Comparison of ENCODE assay signal across 8 cellular contexts in the genomic region with DNA sequence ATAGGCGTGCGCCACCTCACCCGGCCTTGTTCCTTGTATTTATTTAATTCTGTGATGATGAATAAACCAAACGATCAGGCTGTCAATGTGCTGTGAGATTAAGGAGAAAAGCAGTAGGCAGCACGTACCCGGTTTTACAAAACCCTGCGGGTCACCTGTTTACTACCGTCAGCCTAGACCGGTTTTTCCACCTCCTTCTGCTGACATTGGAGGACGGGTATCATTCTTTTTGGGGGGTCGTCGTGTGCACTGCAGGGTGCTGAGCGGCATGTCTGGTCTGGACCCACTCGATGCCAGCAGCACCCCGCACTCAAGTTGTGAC. TPM values are rescaled to one million over a fixed set of nuclear protein-coding genes. Genes with fewer than 3 reads are reported as not detected.
DNase-seq lines count a peak whose midpoint lies in the region; ATAC-seq and TF ChIP-seq lines count a peak whose summit lies in the region.

No MANE protein-coding gene starts in this region.

- peaks cover 25% of the 10 kb centered on the region for H3K4me1 Mint-ChIP-seq in endodermal cell

- TF ChIP-seq CTCF in endodermal cell (conservative IDR thresholded peaks at IDR 0.05), result no peak
- no peak for TF ChIP-seq CTCF in osteoblast (IDR thresholded peaks at IDR 0.05; ENCODE audit: extremely low read depth, low read depth, low read length)

- peaks cover 30% of the 10 kb centered on the region for H4K20me1 ChIP-seq in osteoblast (ENCODE audit: insufficient read depth, low read length)

- no peak for ATAC-seq in GM18868 (IDR thresholded peaks at IDR 0.05; ENCODE audit: unreplicated experiment)

- WGBS in endodermal cell (ENCODE audit: insufficient coverage in 1 of 2, insufficient read length in 1 of 2), 2 experiments, result 45% methylated on average over 15 of the region's 15 CpGs

- H3K27me3 Mint-ChIP-seq in endodermal cell (ENCODE audit: insufficient read depth), result no peaks in the 10 kb centered on the region

- peaks cover 29% of the 10 kb centered on the region for H3K36me3 ChIP-seq in NT2/D1 (ENCODE audit: insufficient read depth, insufficient read length, low read length)
- H3K36me3 ChIP-seq in endodermal cell (ENCODE audit: control insufficient read depth, insufficient read depth, low read length), result peaks cover 9% of the 10 kb centered on the region
- H3K36me3 ChIP-seq in osteoblast (ENCODE audit: insufficient read depth, low read length), result no peaks in the 10 kb centered on the region

- H3K9ac ChIP-seq in NT2/D1 (ENCODE audit: insufficient read length, low read depth), result peak overlapping the region; percentile 85
- H3K9ac ChIP-seq in endodermal cell (ENCODE audit: extremely low read depth, low read length, poor library complexity, severe bottlenecking), result no peak overlapping the region

- H3K9me3 ChIP-seq in NT2/D1 (ENCODE audit: insufficient read depth, low read length) (no peaks in the 10 kb centered on the region), endodermal cell (ENCODE audit: control insufficient read depth, low read length) (no peaks in the 10 kb centered on the region), osteoblast (ENCODE audit: low read depth, low read length) (no peaks in the 10 kb centered on the region)

- peak overlapping the region; percentile 79 for H2AFZ ChIP-seq in osteoblast (ENCODE audit: low read length)

- H3K79me2 ChIP-seq in osteoblast (ENCODE audit: insufficient read depth, low read length), result peaks cover 37% of the 10 kb centered on the region

- H3K4me3 ChIP-seq in NT2/D1 (ENCODE audit: insufficient read length, low read depth) (peak overlapping the region; percentile 78), endodermal cell (ENCODE audit: low read length) (peak overlapping the region; percentile 89), osteoblast (ENCODE audit: insufficient read depth, low read length) (peak overlapping the region; percentile 85)

- peak overlapping the region; percentile 89 for H3K4me3 Mint-ChIP-seq in endodermal cell

- no peaks in the 10 kb centered on the region for H3K27me3 ChIP-seq in NT2/D1 (ENCODE audit: insufficient read depth, insufficient read length)
- no peaks in the 10 kb centered on the region for H3K27me3 ChIP-seq in endodermal cell (ENCODE audit: control insufficient read depth, insufficient read depth, low read length, poor library complexity, severe bottlenecking)
- H3K27me3 ChIP-seq in osteoblast (ENCODE audit: insufficient read depth, low read length), result no peaks in the 10 kb centered on the region

- H3K4me1 ChIP-seq in NT2/D1 (ENCODE audit: insufficient read depth, insufficient read length) (peaks cover 28% of the 10 kb centered on the region), endodermal cell (ENCODE audit: control insufficient read depth, insufficient read depth, low read length) (peaks cover 7% of the 10 kb centered on the region), osteoblast (ENCODE audit: insufficient read depth, low read length) (peaks cover 32% of the 10 kb centered on the region)

- H3K4me2 ChIP-seq in osteoblast (ENCODE audit: insufficient read depth, low read length), result peak overlapping the region; percentile 82

- peaks cover 20% of the 10 kb centered on the region for H3K36me3 Mint-ChIP-seq in endodermal cell (ENCODE audit: low read depth)

- H3K27ac ChIP-seq in endodermal cell (ENCODE audit: low read depth, low read length), result no peak overlapping the region
- H3K27ac ChIP-seq in osteoblast (ENCODE audit: low read depth, low read length), result peak overlapping the region; percentile 61

- no peak overlapping the region for H3K27ac Mint-ChIP-seq in endodermal cell

- H3K9me3 Mint-ChIP-seq in endodermal cell, result no peaks in the 10 kb centered on the region

- DNase-seq in DMS53 (lab: John Stamatoyannopoulos, UW) (peak; percentile 85), NT2/D1 (ENCODE audit: low read depth, low spot score) (no peak), endodermal cell (no peak), osteoblast (ENCODE audit: insufficient read length, low spot score, missing footprints) (no peak), NCI-H2196 treated with DMSO at 0.1 percent for 48 hours (lab: John Stamatoyannopoulos, UW; ENCODE audit: unreplicated experiment) (no peak), NCI-H128 (lab: John Stamatoyannopoulos, UW; ENCODE audit: unreplicated experiment) (no peak), pons (ENCODE audit: low spot score) (no peak)

RNA-seq across cellular contexts. Expression of a gene that starts 0.9 kb away (rescaled TPM):
- total RNA-seq in endodermal cell (100 to 1,000 TPM; 154 to 179 TPM), osteoblast (40.9 and 44.5 TPM in 2 replicates)
- 94.3 TPM for polyA plus RNA-seq in endodermal cell (2013, experiment 1 of 2)
- 85.7 TPM for polyA plus RNA-seq in endodermal cell (2013, experiment 2 of 2)

RNA-seq across cellular contexts. Expression of a gene that starts 5.1 kb away (rescaled TPM):
- total RNA-seq in endodermal cell (10 to 100 TPM; 38.4 to 49.6 TPM), osteoblast (25.0 and 29.2 TPM in 2 replicates)
- polyA plus RNA-seq in endodermal cell (2013, experiment 1 of 2), result 35.0 TPM
- polyA plus RNA-seq in endodermal cell (2013, experiment 2 of 2), result 29.8 TPM

RNA-seq across cellular contexts. Expression of a gene that starts 22.8 kb away (rescaled TPM):
- total RNA-seq in endodermal cell (10 to 100 TPM; 57.0 to 62.5 TPM), osteoblast (40.4 and 46.0 TPM in 2 replicates)
- polyA plus RNA-seq in endodermal cell (2013, experiment 1 of 2), result 87.8 TPM
- polyA plus RNA-seq in endodermal cell (2013, experiment 2 of 2), result 64.6 TPM

RNA-seq across cellular contexts. Expression of a gene that starts 31.7 kb away (rescaled TPM):
- 1,000 to 10,000 TPM; 1,298 to 1,321 TPM for total RNA-seq in endodermal cell
- 2,005 TPM for polyA plus RNA-seq in endodermal cell (2013, experiment 1 of 2)
- 1,939 TPM for polyA plus RNA-seq in endodermal cell (2013, experiment 2 of 2)
- total RNA-seq in osteoblast, result 304 and 318 TPM in 2 replicates

RNA-seq across cellular contexts. Expression of a gene that starts 43.5 kb away (rescaled TPM):
- total RNA-seq in endodermal cell (under 1 TPM; 0.38 to 0.57 TPM), osteoblast (0.29 and 0.36 TPM in 2 replicates)
- polyA plus RNA-seq in endodermal cell (2013, experiment 1 of 2), result 23.2 TPM
- polyA plus RNA-seq in endodermal cell (2013, experiment 2 of 2), result 22.1 TPM
